Comparison of ENCODE assay signal across 9 cellular contexts in the genomic region with DNA sequence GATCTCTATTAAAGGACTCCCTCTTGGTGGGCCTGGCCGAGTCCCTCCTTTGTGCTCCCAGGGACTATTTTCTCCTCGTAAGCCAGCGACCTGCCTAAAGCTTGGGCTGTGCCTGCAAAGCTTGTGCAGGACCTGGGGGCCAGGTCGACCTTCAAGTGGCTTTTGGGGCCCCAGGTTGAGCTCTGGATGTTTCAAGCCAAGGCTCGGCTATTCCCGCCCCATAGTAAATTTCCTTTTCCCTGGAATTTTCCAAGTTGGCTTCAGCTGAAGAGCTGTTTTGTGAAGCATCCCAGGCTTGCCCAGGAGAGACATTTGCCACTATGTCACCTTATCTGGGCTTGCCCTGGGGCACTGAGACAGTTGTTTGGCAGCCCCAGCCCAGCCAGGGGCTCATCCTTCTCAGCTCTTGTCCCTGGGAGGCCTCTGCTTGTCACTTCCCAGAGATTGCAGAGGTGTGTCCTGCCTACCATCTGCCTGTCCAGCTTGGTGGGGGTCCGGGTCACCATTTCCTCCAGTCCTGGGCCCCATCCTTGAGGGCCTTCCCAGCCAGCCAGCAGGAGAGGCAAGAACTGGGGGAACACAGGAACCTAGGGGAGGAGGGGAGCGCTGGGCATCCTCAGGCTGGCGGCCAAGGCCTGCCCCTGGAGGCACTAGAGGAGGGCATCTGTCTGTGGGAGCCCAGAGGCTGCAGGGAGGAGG. TPM values are rescaled to one million over a fixed set of nuclear protein-coding genes. Genes with fewer than 3 reads are reported as not detected.
DNase-seq lines count a peak whose midpoint lies in the region; ATAC-seq, FAIRE-seq and TF ChIP-seq lines count a peak whose summit lies in the region.
"Had no signal": no experiment of that assay in that cellular context is flagged by ENCODE, and none has a peak within 500 bp of the region (broad histone marks: within the 10 kb centered on the region; RNA-seq: fewer than 3 reads in every experiment).

No MANE protein-coding gene starts in this region.

- H3K4me3 Mint-ChIP-seq in naive thymus-derived CD8-positive, alpha-beta T cell: peak overlapping the region in 7 of 10 donors; percentile 14 to 54 (median 30)

- H3K9me3 Mint-ChIP-seq in naive thymus-derived CD8-positive, alpha-beta T cell: no peaks in the 10 kb centered on the region

- H4K20me1 ChIP-seq in HepG2 (ENCODE audit: insufficient read depth, low read length): no peaks in the 10 kb centered on the region

- peak overlapping the region; percentile 53 to 95 (median 83) for H3K27ac Mint-ChIP-seq in naive thymus-derived CD8-positive, alpha-beta T cell

- no peaks in the 10 kb centered on the region for H3K27me3 Mint-ChIP-seq in naive thymus-derived CD8-positive, alpha-beta T cell

- CTCF ChIA-PET in HepG2 (lab: Yijun Ruan, JAX; ENCODE audit: low intra/inter-chr PET ratio, low total read pairs): no interaction called here

- WGBS in HepG2 (ENCODE audit: low lambda C conversion rate): 96% methylated on average over 3 of the region's 9 CpGs
- 74% methylated on average over 3 of the region's 9 CpGs for WGBS in right lobe of liver (ENCODE audit: insufficient coverage, low coverage, low lambda C conversion rate, missing lambda C conversion rate)

- no peak for TF ChIP-seq CTCF in HepG2 (CRISPR knock-in tag; IDR thresholded peaks at IDR 0.05)
- no peak for TF ChIP-seq CTCF in right lobe of liver (IDR thresholded peaks at IDR 0.05)
- no peak for TF ChIP-seq CTCF in vagina (IDR thresholded peaks at IDR 0.05)
- no peak for TF ChIP-seq CTCF in WERI-Rb-1 (IDR thresholded peaks at IDR 0.05; ENCODE audit: low read depth, low read length)

- H3K4me3 ChIP-seq in HepG2 (replicated peaks in 1 of 3; ENCODE audit: insufficient read depth in 1 of 3, low read depth in 2 of 3, low read length in 3 of 3) (no peak overlapping the region), right lobe of liver (no peak overlapping the region), vagina (peak overlapping the region; percentile 12 to 19), WERI-Rb-1 (ENCODE audit: low read depth, low read length) (no peak overlapping the region)

- ATAC-seq in HepG2 (peak; percentile 9), right lobe of liver (no peak), HG03095 (IDR thresholded peaks at IDR 0.05; ENCODE audit: unreplicated experiment) (no peak)
- ATAC-seq in naive thymus-derived CD8-positive, alpha-beta T cell: peak in 1 of 2 donors; percentile 22

- H3K79me2 ChIP-seq in HepG2 (ENCODE audit: insufficient read depth, low read length): no peaks in the 10 kb centered on the region

- BruUV-seq in HepG2 (replicated peaks; lab: Mats Ljungman, UMichigan): no TSS peak

- POLR2A ChIA-PET in HepG2 (lab: Yijun Ruan, JAX): interaction anchor here (1.1 to 1.4 kb wide), 2 partner anchors 23 to 187 kb away, joined by 3 to 4 read pairs; partner anchors contain the start of gene TMED4
- POLR2A ChIA-PET in naive thymus-derived CD8-positive, alpha-beta T cell (lab: Charles Lee): interaction anchor here (0.9 to 1.9 kb wide), 9 partner anchors 15 to 195 kb away, joined by 3 to 9 read pairs (median 5); partner anchors contain the start of genes DDX56, OGDH and TMED4

- H3K27me3 ChIP-seq in HepG2 (ENCODE audit: control insufficient read depth in 1 of 2, insufficient read depth in 2 of 2, low read length in 2 of 2) (no peaks in the 10 kb centered on the region), right lobe of liver (no peaks in the 10 kb centered on the region), vagina (no peaks in the 10 kb centered on the region), WERI-Rb-1 (ENCODE audit: insufficient read depth, low read depth, severe bottlenecking) (no peaks in the 10 kb centered on the region)

- no peak overlapping the region for H2AFZ ChIP-seq in HepG2 (ENCODE audit: low read length)

- TF ChIP-seq RAD21 in HepG2 (CRISPR knock-in tag; IDR thresholded peaks at IDR 0.05): no peak

- no peak for TF ChIP-seq POLR2A in HepG2 (IDR thresholded peaks at IDR 0.05; ENCODE audit: insufficient read depth in 1 of 2, low read depth in 2 of 2, low read length in 2 of 2)
- TF ChIP-seq POLR2A in right lobe of liver (IDR thresholded peaks at IDR 0.05): no peak
- TF ChIP-seq POLR2A in vagina (IDR thresholded peaks at IDR 0.05): no peak

- H3K36me3 Mint-ChIP-seq in naive thymus-derived CD8-positive, alpha-beta T cell: peaks cover 0 to 34% (median 13%) of the 10 kb centered on the region in 3 donors

- intact Hi-C loops in HepG2 (cut with micrococcal nuclease; ENCODE audit: unreplicated experiment) (no loop called here), right lobe of liver (cut with DNase I) (no loop called here), vagina (cut with DNase I) (no loop called here)

- H3K36me3 ChIP-seq in HepG2 (replicated peaks in 1 of 2; ENCODE audit: control insufficient read depth in 1 of 2, insufficient read depth in 2 of 2, low read length in 2 of 2) (peaks cover 23 to 33% of the 10 kb centered on the region in 2 experiments; a peak in 4 of 5 replicates), right lobe of liver (peaks cover 0 to 24% (median 11%) of the 10 kb centered on the region in 4 donors), vagina (peaks cover 0 to 36% of the 10 kb centered on the region in 2 donors), WERI-Rb-1 (peaks cover 40% of the 10 kb centered on the region)

- H3K4me1 ChIP-seq in HepG2 (ENCODE audit: insufficient read depth, low read length) (peaks cover 35% of the 10 kb centered on the region), right lobe of liver (peaks cover 0 to 47% (median 11%) of the 10 kb centered on the region in 4 donors), vagina (peaks cover 40% of the 10 kb centered on the region)

- peak overlapping the region; percentile 12 for H3K27ac ChIP-seq in HepG2 (ENCODE audit: extremely low read length, insufficient read depth, low read length)
- H3K27ac ChIP-seq in right lobe of liver: no peak overlapping the region
- H3K27ac ChIP-seq in cingulate gyrus (ENCODE audit: low read depth, low read length): peak overlapping the region; percentile 95
- peak overlapping the region; percentile 89 for H3K27ac ChIP-seq in vagina
- H3K27ac ChIP-seq in WERI-Rb-1: no peak overlapping the region

- FAIRE-seq in HepG2 (lab: Jason Lieb, UNC): no peak
- FAIRE-seq: D721Med had no signal

- peaks cover 23 to 48% (median 43%) of the 10 kb centered on the region in 4 donors for H3K4me1 Mint-ChIP-seq in naive thymus-derived CD8-positive, alpha-beta T cell

- H3K9me3 ChIP-seq in HepG2 (ENCODE audit: low read length): no peaks in the 10 kb centered on the region
- H3K9me3 ChIP-seq in right lobe of liver: no peaks in the 10 kb centered on the region
- H3K9me3 ChIP-seq in vagina: no peaks in the 10 kb centered on the region
- H3K9me3 ChIP-seq in WERI-Rb-1 (ENCODE audit: severe bottlenecking): no peaks in the 10 kb centered on the region

- in situ Hi-C loops in HepG2 (cut with HindIII; ENCODE audit: extremely low pct_ligation_motif_present, low pct_unique_long_range_greater_than_20kb): loop anchor here (25.0 kb wide), 1 partner anchor 182 kb away; the partner anchor contains the start of gene TMED4

- DNase-seq in HepG2 (ENCODE audit: low spot score) (no peak), right lobe of liver (no peak), vagina (ENCODE audit: extremely low spot score in 2 of 2) (peak in 1 of 2 donors; percentile 93), dedifferentiated amniotic fluid mesenchymal stem cell (ENCODE audit: extremely low spot score) (no peak), WERI-Rb-1 (no peak)
- no peak for DNase-seq in naive thymus-derived CD8-positive, alpha-beta T cell

- peak overlapping the region; percentile 16; the same call in 1 of the 2 replicates for H3K4me2 ChIP-seq in HepG2 (ENCODE audit: low read depth, low read length)

- TF ChIP-seq EP300 in HepG2 (IDR thresholded peaks at IDR 0.05; ENCODE audit: low read depth in 2 of 2, low read length in 2 of 2) (no peak; a peak in 1 of 4 replicates), HepG2 (CRISPR knock-in tag; IDR thresholded peaks at IDR 0.05; ENCODE audit: borderline replicate concordance) (no peak)

- H3K9ac ChIP-seq in HepG2 (ENCODE audit: insufficient read depth, low read depth, low read length): no peak overlapping the region

RNA-seq across cellular contexts. Expression of gene ZMIZ2, which starts 20.2 kb away (rescaled TPM):
- total RNA-seq in HepG2 (2016; rRNA removed; fragmentation: Illumina TruSeq; extraction: Trizol): 4.1 and 4.9 TPM in 2 replicates
- 5.1 and 5.7 TPM in 2 replicates for total RNA-seq in HepG2 (2016; cell fraction: cytosol; rRNA removed; fragmentation: Illumina TruSeq; extraction: Trizol; ENCODE audit: low read depth)
- total RNA-seq in HepG2 (2016; cell fraction: insoluble cytoplasmic fraction; rRNA removed; fragmentation: Illumina TruSeq; extraction: Trizol): 3.1 and 6.7 TPM in 2 replicates
- 5.7 and 7.3 TPM in 2 replicates for total RNA-seq in HepG2 (2016; cell fraction: membrane; rRNA removed; fragmentation: Illumina TruSeq; extraction: Trizol)
- total RNA-seq in HepG2 (2016; cell fraction: nucleus; rRNA removed; fragmentation: Illumina TruSeq; extraction: Trizol): 10.0 and 10.4 TPM in 2 replicates
- 7.9 and 9.7 TPM in 2 replicates for polyA plus RNA-seq in HepG2 (2011; rRNA removed)
- 1.1 and 1.8 TPM in 2 replicates for polyA plus RNA-seq in HepG2 (2011; cell fraction: cytosol; rRNA removed)
- polyA plus RNA-seq in HepG2 (2011; cell fraction: nucleus; rRNA removed): 68.3 and 74.7 TPM in 2 replicates
- polyA plus RNA-seq in HepG2 (2012): 12.0 and 15.7 TPM in 2 replicates
- 2.6 and 3.0 TPM in 2 replicates for polyA plus RNA-seq in HepG2 (2016; cell fraction: cytosol; fragmentation: Illumina TruSeq; extraction: Trizol; ENCODE audit: low read depth)
- 6.4 and 10.1 TPM in 2 replicates for polyA plus RNA-seq in HepG2 (2016; cell fraction: insoluble cytoplasmic fraction; fragmentation: Illumina TruSeq; extraction: Trizol; ENCODE audit: low read depth)
- polyA plus RNA-seq in HepG2 (2016; cell fraction: membrane; fragmentation: Illumina TruSeq; extraction: Trizol; ENCODE audit: low read depth): 8.9 and 10.4 TPM in 2 replicates
- polyA plus RNA-seq in HepG2 (2016; cell fraction: nucleus; fragmentation: Illumina TruSeq; extraction: Trizol; ENCODE audit: insufficient read depth, low read depth): 47.2 and 57.0 TPM in 2 replicates
- polyA minus RNA-seq in HepG2 (2011; rRNA and poly(A)+ RNA removed; ENCODE audit: low replicate concordance): 17.5 and 23.0 TPM in 2 replicates
- polyA minus RNA-seq in HepG2 (2011; cell fraction: cytosol; rRNA and poly(A)+ RNA removed): 2.9 and 4.7 TPM in 2 replicates
- polyA minus RNA-seq in HepG2 (2011; cell fraction: nucleus; rRNA and poly(A)+ RNA removed): 34.2 and 43.8 TPM in 2 replicates
- total RNA-seq in right lobe of liver: 10 to 100 TPM in 4 of 6 experiments, 1 to 10 TPM in 2; 8.6 to 36.3 (median 28.6) TPM
- total RNA-seq in naive thymus-derived CD8-positive, alpha-beta T cell: 100 to 1,000 TPM; 142 to 149 TPM
- polyA plus RNA-seq in naive thymus-derived CD8-positive, alpha-beta T cell: 1 to 10 TPM; 2.6 to 8.1 (median 4.9) TPM
- 54.3 TPM for total RNA-seq in vagina

RNA-seq across cellular contexts. Expression of gene PPIA, which starts 27.7 kb away (rescaled TPM):
- total RNA-seq in HepG2 (2016; rRNA removed; fragmentation: Illumina TruSeq; extraction: Trizol) (2,268 and 3,314 TPM in 2 replicates), right lobe of liver (1,000 to 10,000 TPM in 2 of 6 experiments, 100 to 1,000 TPM in 4; 530 to 1,528 (median 637) TPM), vagina (1,197 TPM)
- total RNA-seq in HepG2 (2016; cell fraction: cytosol; rRNA removed; fragmentation: Illumina TruSeq; extraction: Trizol; ENCODE audit: low read depth): 754 and 802 TPM in 2 replicates
- total RNA-seq in HepG2 (2016; cell fraction: insoluble cytoplasmic fraction; rRNA removed; fragmentation: Illumina TruSeq; extraction: Trizol): 2,242 and 3,472 TPM in 2 replicates
- 997 and 1,006 TPM in 2 replicates for total RNA-seq in HepG2 (2016; cell fraction: membrane; rRNA removed; fragmentation: Illumina TruSeq; extraction: Trizol)
- total RNA-seq in HepG2 (2016; cell fraction: nucleus; rRNA removed; fragmentation: Illumina TruSeq; extraction: Trizol): 760 and 791 TPM in 2 replicates
- polyA plus RNA-seq in HepG2 (2011; rRNA removed): 2,460 and 3,010 TPM in 2 replicates
- 2,797 and 3,003 TPM in 2 replicates for polyA plus RNA-seq in HepG2 (2011; cell fraction: cytosol; rRNA removed)
- polyA plus RNA-seq in HepG2 (2011; cell fraction: nucleus; rRNA removed): 624 and 737 TPM in 2 replicates
- polyA plus RNA-seq in HepG2 (2012): 1,687 and 1,874 TPM in 2 replicates
- 1,121 and 1,153 TPM in 2 replicates for polyA plus RNA-seq in HepG2 (2016; cell fraction: cytosol; fragmentation: Illumina TruSeq; extraction: Trizol; ENCODE audit: low read depth)
- 3,894 and 4,262 TPM in 2 replicates for polyA plus RNA-seq in HepG2 (2016; cell fraction: insoluble cytoplasmic fraction; fragmentation: Illumina TruSeq; extraction: Trizol; ENCODE audit: low read depth)
- 1,143 and 1,145 TPM in 2 replicates for polyA plus RNA-seq in HepG2 (2016; cell fraction: membrane; fragmentation: Illumina TruSeq; extraction: Trizol; ENCODE audit: low read depth)
- 1,363 and 1,473 TPM in 2 replicates for polyA plus RNA-seq in HepG2 (2016; cell fraction: nucleus; fragmentation: Illumina TruSeq; extraction: Trizol; ENCODE audit: insufficient read depth, low read depth)
- 700 and 1,641 TPM in 2 replicates for polyA minus RNA-seq in HepG2 (2011; rRNA and poly(A)+ RNA removed; ENCODE audit: low replicate concordance)
- 495 and 562 TPM in 2 replicates for polyA minus RNA-seq in HepG2 (2011; cell fraction: cytosol; rRNA and poly(A)+ RNA removed)
- 234 and 280 TPM in 2 replicates for polyA minus RNA-seq in HepG2 (2011; cell fraction: nucleus; rRNA and poly(A)+ RNA removed)
- total RNA-seq in naive thymus-derived CD8-positive, alpha-beta T cell: 100 to 1,000 TPM; 673 to 688 TPM
- polyA plus RNA-seq in naive thymus-derived CD8-positive, alpha-beta T cell: 1,000 to 10,000 TPM; 3,578 to 3,931 (median 3,619) TPM

Comparison
In these comparisons a context has a peak if more than half of its experiments do, and no peak if none do; other contexts are left out.
1. H3K27ac ChIP-seq: peak in HepG2 (single experiment), cingulate gyrus (single experiment) and vagina (single experiment); none in right lobe of liver (0 of 3) and WERI-Rb-1 (single experiment).
2. H3K4me3 ChIP-seq: peak in vagina (2 of 2); none in HepG2 (0 of 3), right lobe of liver (0 of 3) and WERI-Rb-1 (single experiment).